Comparison of ENCODE assay signal across 8 cellular contexts in the genomic region with DNA sequence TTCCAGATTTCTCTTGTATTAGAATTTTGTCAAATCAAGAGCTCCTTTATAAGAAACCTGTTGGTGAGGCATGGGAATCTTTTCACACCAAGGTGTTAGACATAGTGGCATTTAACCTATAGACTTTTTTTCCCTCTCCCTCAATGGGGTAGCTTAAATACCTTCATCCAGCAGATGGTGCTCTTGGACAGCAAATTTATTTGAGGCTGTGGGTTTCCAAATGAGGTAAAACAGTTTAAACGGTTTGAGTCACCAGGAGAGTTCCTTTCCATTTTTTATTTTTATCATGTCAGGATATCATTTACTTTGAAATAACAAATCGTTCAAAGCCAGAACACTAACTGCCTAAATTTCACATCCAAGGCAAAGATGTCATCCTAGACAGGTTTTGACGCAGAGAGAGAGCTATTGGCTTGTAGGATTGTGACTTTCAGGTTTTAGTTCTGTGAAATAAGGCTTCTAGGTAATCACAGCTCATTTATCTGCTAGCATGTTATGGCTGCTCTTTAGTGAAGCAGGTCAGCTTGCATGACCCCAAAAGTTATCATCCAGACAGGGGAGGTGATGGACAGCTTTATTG.
DNase-seq lines count a peak whose midpoint lies in the region; ATAC-seq lines count a peak whose summit lies in the region.

No MANE protein-coding gene starts in this region.

- ATAC-seq in stimulated activated memory B cell treated with anti-CD40 and anti-IgM and Interleukin-4, amounts not matched to agents 10 μg/mL and 1 μg/mL and 100 μg/mL, for 72 hours: no peak
- no peak for ATAC-seq in GM19452 (IDR thresholded peaks at IDR 0.05; ENCODE audit: unreplicated experiment)

- peaks cover 5% of the 10 kb centered on the region for H3K4me1 Mint-ChIP-seq in activated naive CD8-positive, alpha-beta T cell (ENCODE audit: low read depth)
- H3K4me1 Mint-ChIP-seq in stimulated activated memory B cell treated with anti-CD40 and anti-IgM and Interleukin-4, amounts not matched to agents 10 μg/mL and 1 μg/mL and 100 μg/mL, for 72 hours: peaks cover 5% of the 10 kb centered on the region

- no peaks in the 10 kb centered on the region for H3K27me3 Mint-ChIP-seq in activated naive CD8-positive, alpha-beta T cell
- H3K27me3 Mint-ChIP-seq in stimulated activated memory B cell treated with anti-CD40 and anti-IgM and Interleukin-4, amounts not matched to agents 10 μg/mL and 1 μg/mL and 100 μg/mL, for 72 hours: no peaks in the 10 kb centered on the region

- H3K36me3 Mint-ChIP-seq in activated naive CD8-positive, alpha-beta T cell: peaks cover 18% of the 10 kb centered on the region
- peaks cover 56% of the 10 kb centered on the region for H3K36me3 Mint-ChIP-seq in stimulated activated memory B cell treated with anti-CD40 and anti-IgM and Interleukin-4, amounts not matched to agents 10 μg/mL and 1 μg/mL and 100 μg/mL, for 72 hours

- DNase-seq in activated CD4-positive, CD25-positive, alpha-beta regulatory T cell treated with anti-CD3 and anti-CD28 coated beads, Interleukin-2, amount 50 U/mL, for 16 hours (ENCODE audit: low read depth, low spot score): peak; percentile 4
- no peak for DNase-seq in activated CD4-positive, CD25-positive, alpha-beta regulatory T cell (lab: John Stamatoyannopoulos, UW)
- DNase-seq in HCEC 1CT (peak; percentile 23), NCI-H460 (ENCODE audit: extremely low read depth, low read depth) (peak; percentile 33), iPS DF 4.7 (ENCODE audit: extremely low read depth, low spot score) (peak; percentile 62)

- no peak overlapping the region for H3K4me3 Mint-ChIP-seq in activated naive CD8-positive, alpha-beta T cell
- no peak overlapping the region for H3K4me3 Mint-ChIP-seq in stimulated activated memory B cell treated with anti-CD40 and anti-IgM and Interleukin-4, amounts not matched to agents 10 μg/mL and 1 μg/mL and 100 μg/mL, for 72 hours

- peaks cover 6% of the 10 kb centered on the region for H3K9me3 Mint-ChIP-seq in activated naive CD8-positive, alpha-beta T cell (ENCODE audit: low read depth)
- H3K9me3 Mint-ChIP-seq in stimulated activated memory B cell treated with anti-CD40 and anti-IgM and Interleukin-4, amounts not matched to agents 10 μg/mL and 1 μg/mL and 100 μg/mL, for 72 hours: no peaks in the 10 kb centered on the region

- peak overlapping the region; percentile 46 for H3K27ac Mint-ChIP-seq in activated naive CD8-positive, alpha-beta T cell
- peak overlapping the region; percentile 64 for H3K27ac Mint-ChIP-seq in stimulated activated memory B cell treated with anti-CD40 and anti-IgM and Interleukin-4, amounts not matched to agents 10 μg/mL and 1 μg/mL and 100 μg/mL, for 72 hours

Comparison
In these comparisons a context has a peak if more than half of its experiments do, and no peak if none do; other contexts are left out.
1. DNase-seq: peak in activated CD4-positive, CD25-positive, alpha-beta regulatory T cell treated with anti-CD3 and anti-CD28 coated beads, Interleukin-2, amount 50 U/mL, for 16 hours (single experiment), HCEC 1CT (single experiment), NCI-H460 (single experiment) and iPS DF 4.7 (single experiment); none in activated CD4-positive, CD25-positive, alpha-beta regulatory T cell (0 of 4).